21 cellular contexts compared by ENCODE assay signal in the genomic region with DNA sequence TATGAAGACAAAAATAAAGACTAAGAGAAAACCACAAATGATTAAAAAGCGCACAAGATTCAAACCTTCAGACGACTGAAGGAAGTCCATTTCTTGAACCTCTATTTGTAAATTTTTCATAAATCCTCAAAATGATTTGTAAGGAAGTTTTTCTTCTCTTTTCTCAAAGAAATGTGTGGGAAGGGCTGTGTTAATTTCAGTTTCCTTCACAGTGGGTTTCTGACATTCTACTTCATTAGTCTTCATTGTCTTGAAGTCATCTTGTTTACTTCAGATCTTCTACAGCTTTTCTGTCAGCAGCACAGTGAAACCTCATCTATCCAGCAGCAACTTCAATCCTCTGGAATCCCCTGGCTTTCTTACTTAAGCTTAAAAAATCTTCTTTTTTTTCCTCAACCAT.
DNase-seq lines count a peak whose midpoint lies in the region; ATAC-seq, FAIRE-seq and TF ChIP-seq lines count a peak whose summit lies in the region.
"Had no signal": no experiment of that assay in that cellular context is flagged by ENCODE, and none has a peak within 500 bp of the region (broad histone marks: within the 10 kb centered on the region; RNA-seq: fewer than 3 reads in every experiment).

No MANE protein-coding gene starts in this region.

- FAIRE-seq in GM18507 (lab: Jason Lieb, UNC), result peak; percentile 54
- no peak for FAIRE-seq in GM12878 (lab: Jason Lieb, UNC)
- FAIRE-seq: A549, H1, HepG2 had no signal

- no peak for DNase-seq in activated CD4-positive, alpha-beta T cell treated with anti-CD3 and anti-CD28 coated beads, Interleukin-2, amount 10 ng/mL, durations not matched to agents 24 days and 14 days
- no peak for DNase-seq in activated CD4-positive, alpha-beta T cell treated with anti-CD3 and anti-CD28 coated beads for 1 hour
- DNase-seq in GM18507 (ENCODE audit: extremely low spot score, insufficient read length, low read depth), result no peak
- DNase-seq in GM12878 (ENCODE audit: low read depth, low spot score), result no peak
- DNase-seq in psoas muscle, result no peak
- no peak for DNase-seq in NCI-H524 (lab: John Stamatoyannopoulos, UW)
- no peak for DNase-seq in NCI-H1417 treated with DMSO at 0.1 percent for 48 hours (lab: John Stamatoyannopoulos, UW)
- DNase-seq: AML-193; CD4-positive, alpha-beta memory T cell; DMS153; DMS79; GDM1; H9; KBM-7 had no signal

- no TSS peak for BruUV-seq in GM12878 (replicated peaks; lab: Mats Ljungman, UMichigan)

- peaks cover 6% of the 10 kb centered on the region for H3K9me3 Mint-ChIP-seq in activated CD4-positive, alpha-beta T cell treated with anti-CD3 and anti-CD28 coated beads, Interleukin-2, amount 10 ng/mL, durations not matched to agents 24 days and 14 days
- H3K9me3 Mint-ChIP-seq: IgD-negative memory B cell had no signal

- peaks cover 8% of the 10 kb centered on the region for H3K27me3 Mint-ChIP-seq in activated CD4-positive, alpha-beta T cell treated with anti-CD3 and anti-CD28 coated beads, Interleukin-2, amount 10 ng/mL, durations not matched to agents 24 days and 14 days

- H3K4me1 Mint-ChIP-seq in activated CD4-positive, alpha-beta T cell treated with anti-CD3 and anti-CD28 coated beads, Interleukin-2, amount 10 ng/mL, durations not matched to agents 24 days and 14 days, result peaks cover 3% of the 10 kb centered on the region
- H3K4me1 Mint-ChIP-seq: CD4-positive, alpha-beta memory T cell had no signal

- intact Hi-C loops in activated CD4-positive, alpha-beta T cell treated with anti-CD3 and anti-CD28 coated beads, Interleukin-2, amount 10 ng/mL, durations not matched to agents 24 days and 14 days (cut with micrococcal nuclease), result no loop called here
- intact Hi-C loops in GM12878 (cut with micrococcal nuclease; ENCODE audit: unreplicated experiment), result loop anchor here (5.0 kb wide), 4 partner anchors 86 to 349 kb away; a partner anchor contains a TSS
- intact Hi-C loops in psoas muscle (cut with DNase I), result no loop called here

- POLR2A ChIA-PET in GM12878 (lab: Charles Lee), result interaction anchor here (0.6 to 1.9 kb wide), 4 partner anchors 9 to 140 kb away, joined by 3 to 6 read pairs (median 4); no protein-coding TSS in a partner anchor

- H3K79me2 ChIP-seq in GM12878 (ENCODE audit: control insufficient read depth, insufficient read depth, low read length), result no peaks in the 10 kb centered on the region

- H3K36me3 ChIP-seq in GM12878 (ENCODE audit: control insufficient read depth in 2 of 2, insufficient read depth in 2 of 2, low read length in 1 of 2) (no peaks in the 10 kb centered on the region), psoas muscle (ENCODE audit: insufficient read depth in 1 of 2, low read depth in 1 of 2) (no peaks in the 10 kb centered on the region)

- no peak overlapping the region for H3K9ac ChIP-seq in GM12878 (ENCODE audit: control insufficient read depth, insufficient read depth, low read length)

- no peak overlapping the region for H3K4me3 Mint-ChIP-seq in activated CD4-positive, alpha-beta T cell treated with anti-CD3 and anti-CD28 coated beads, Interleukin-2, amount 10 ng/mL, durations not matched to agents 24 days and 14 days
- H3K4me3 Mint-ChIP-seq: CD4-positive, alpha-beta memory T cell; H9; IgD-negative memory B cell had no signal

- SMC1A ChIA-PET in GM12878 (lab: Charles Lee; ENCODE audit: uncharacterized antibody, unreplicated experiment), result interaction anchor here (0.6 to 4.5 kb wide), 20 partner anchors 9 to 271 kb away, joined by 3 to 37 read pairs (median 4); a partner anchor contains a TSS

- TF ChIP-seq CTCF in GM12878 (IDR thresholded peaks at IDR 0.05 in 2 of 3, conservative IDR thresholded peaks at IDR 0.05 in 1 of 3; ENCODE audit: control insufficient read depth in 2 of 3, extremely low read depth in 1 of 3, insufficient read depth in 1 of 3, low read depth in 3 of 3, low read length in 3 of 3), result no peak
- TF ChIP-seq CTCF in psoas muscle (IDR thresholded peaks at IDR 0.05), result no peak

- H2AFZ ChIP-seq in GM12878 (ENCODE audit: control insufficient read depth, low read depth, low read length), result peak overlapping the region; percentile 6; the same call in 1 of the 2 replicates

- no peak for TF ChIP-seq POLR2A in GM12878 (IDR thresholded peaks at IDR 0.05; ENCODE audit: low read depth, low read length)

- 27% methylated on average over 2 of the region's 2 CpGs for WGBS in GM12878 (ENCODE audit: insufficient coverage, insufficient replicate concordance, low lambda C conversion rate, missing lambda C conversion rate)
- 85 to 92% (median 89%) methylated on average over 2 of the region's 2 CpGs for WGBS in psoas muscle, 3 donors

- in situ Hi-C loops in GM12878 (cut with MboI), result no loop called here

- TF ChIP-seq RAD21 in GM12878 (IDR thresholded peaks at IDR 0.05; ENCODE audit: insufficient read depth, low read depth, low read length), result no peak

- H3K4me3 ChIP-seq in GM12878 (no peak overlapping the region; the same call in 1 of the 2 replicates), psoas muscle (no peak overlapping the region)
- H3K4me3 ChIP-seq: A549 had no signal

- no peaks in the 10 kb centered on the region for H3K27me3 ChIP-seq in GM12878 (replicated peaks in 1 of 2; ENCODE audit: control insufficient read depth in 2 of 2, insufficient read depth in 2 of 2, low read length in 1 of 2)
- no peaks in the 10 kb centered on the region for H3K27me3 ChIP-seq in psoas muscle (ENCODE audit: insufficient read depth in 3 of 3, low read length in 2 of 3)

- H3K4me2 ChIP-seq in GM12878 (ENCODE audit: control insufficient read depth, insufficient read depth), result peak overlapping the region; percentile 57; the same call in 1 of the 2 replicates
- H3K4me2 ChIP-seq: A549 had no signal

- H3K4me1 ChIP-seq in GM12878 (ENCODE audit: control insufficient read depth, insufficient read depth, low read length) (peaks cover 29% of the 10 kb centered on the region), psoas muscle (no peaks in the 10 kb centered on the region)
- H3K4me1 ChIP-seq: A549 had no signal

- H3K27ac ChIP-seq in GM12878 (ENCODE audit: control insufficient read depth, insufficient read depth) (peak overlapping the region; percentile 55), psoas muscle (no peak overlapping the region)
- H3K27ac ChIP-seq: 22Rv1, A549, C4-2B had no signal

- peak; percentile 35; the same call in 2 of the 3 replicates for ATAC-seq in GM12878
- ATAC-seq in psoas muscle, result no peak
- ATAC-seq in GM21515 (IDR thresholded peaks at IDR 0.05; ENCODE audit: unreplicated experiment), result no peak
- ATAC-seq: A549, HepG2 had no signal

- RAD21 ChIA-PET in GM12878 (lab: Charles Lee; ENCODE audit: unreplicated experiment), result interaction anchor here (0.6 to 4.2 kb wide), 14 partner anchors 10 to 167 kb away, joined by 3 to 37 read pairs (median 4); a partner anchor contains a TSS

- CTCF ChIA-PET in GM12878 (lab: Yijun Ruan, JAX), result interaction anchor here (0.6 to 3.3 kb wide), 4 partner anchors 9 to 86 kb away, joined by 3 to 13 read pairs (median 3); a partner anchor contains a TSS

- H3K27ac Mint-ChIP-seq in activated CD4-positive, alpha-beta T cell treated with anti-CD3 and anti-CD28 coated beads, Interleukin-2, amount 10 ng/mL, durations not matched to agents 24 days and 14 days, result peak overlapping the region; percentile 28
- H3K27ac Mint-ChIP-seq: CD4-positive, alpha-beta memory T cell; H9; IgD-negative memory B cell had no signal

- no peaks in the 10 kb centered on the region for H3K36me3 Mint-ChIP-seq in activated CD4-positive, alpha-beta T cell treated with anti-CD3 and anti-CD28 coated beads, Interleukin-2, amount 10 ng/mL, durations not matched to agents 24 days and 14 days (ENCODE audit: low read depth)
- H3K36me3 Mint-ChIP-seq: CD4-positive, alpha-beta memory T cell; IgD-negative memory B cell had no signal

- no peaks in the 10 kb centered on the region for H4K20me1 ChIP-seq in GM12878 (ENCODE audit: control insufficient read depth, insufficient read depth)

- H3K9me3 ChIP-seq in GM12878 (replicated peaks; ENCODE audit: control insufficient read depth, insufficient read depth, low read length) (no peaks in the 10 kb centered on the region; the same call in 2 of the 3 replicates), psoas muscle (no peaks in the 10 kb centered on the region)
- H3K9me3 ChIP-seq: A549 had no signal

- TF ChIP-seq EP300 in GM12878 (IDR thresholded peaks at IDR 0.05; ENCODE audit: borderline replicate concordance in 1 of 2, control insufficient read depth in 1 of 2, low read depth in 2 of 2, low read length in 2 of 2), result no peak

TF ChIP-seq in GM12878, 131 proteins besides CTCF, POLR2A, EP300 and RAD21 (continues in another document):
- peak; percentile 73 for TF ChIP-seq MTA2 (IDR thresholded peaks at IDR 0.05; ENCODE audit: low read depth)
- TF ChIP-seq, protein P1, sequence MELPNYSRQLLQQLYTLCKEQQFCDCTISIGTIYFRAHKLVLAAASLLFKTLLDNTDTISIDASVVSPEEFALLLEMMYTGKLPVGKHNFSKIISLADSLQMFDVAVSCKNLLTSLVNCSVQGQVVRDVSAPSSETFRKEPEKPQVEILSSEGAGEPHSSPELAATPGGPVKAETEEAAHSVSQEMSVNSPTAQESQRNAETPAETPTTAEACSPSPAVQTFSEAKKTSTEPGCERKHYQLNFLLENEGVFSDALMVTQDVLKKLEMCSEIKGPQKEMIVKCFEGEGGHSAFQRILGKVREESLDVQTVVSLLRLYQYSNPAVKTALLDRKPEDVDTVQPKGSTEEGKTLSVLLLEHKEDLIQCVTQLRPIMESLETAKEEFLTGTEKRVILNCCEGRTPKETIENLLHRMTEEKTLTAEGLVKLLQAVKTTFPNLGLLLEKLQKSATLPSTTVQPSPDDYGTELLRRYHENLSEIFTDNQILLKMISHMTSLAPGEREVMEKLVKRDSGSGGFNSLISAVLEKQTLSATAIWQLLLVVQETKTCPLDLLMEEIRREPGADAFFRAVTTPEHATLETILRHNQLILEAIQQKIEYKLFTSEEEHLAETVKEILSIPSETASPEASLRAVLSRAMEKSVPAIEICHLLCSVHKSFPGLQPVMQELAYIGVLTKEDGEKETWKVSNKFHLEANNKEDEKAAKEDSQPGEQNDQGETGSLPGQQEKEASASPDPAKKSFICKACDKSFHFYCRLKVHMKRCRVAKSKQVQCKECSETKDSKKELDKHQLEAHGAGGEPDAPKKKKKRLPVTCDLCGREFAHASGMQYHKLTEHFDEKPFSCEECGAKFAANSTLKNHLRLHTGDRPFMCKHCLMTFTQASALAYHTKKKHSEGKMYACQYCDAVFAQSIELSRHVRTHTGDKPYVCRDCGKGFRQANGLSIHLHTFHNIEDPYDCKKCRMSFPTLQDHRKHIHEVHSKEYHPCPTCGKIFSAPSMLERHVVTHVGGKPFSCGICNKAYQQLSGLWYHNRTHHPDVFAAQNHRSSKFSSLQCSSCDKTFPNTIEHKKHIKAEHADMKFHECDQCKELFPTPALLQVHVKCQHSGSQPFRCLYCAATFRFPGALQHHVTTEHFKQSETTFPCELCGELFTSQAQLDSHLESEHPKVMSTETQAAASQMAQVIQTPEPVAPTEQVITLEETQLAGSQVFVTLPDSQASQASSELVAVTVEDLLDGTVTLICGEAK (IDR thresholded peaks at IDR 0.05; ENCODE audit: borderline replicate concordance), result no peak
